ENCODE assay signal across 24 cellular contexts in the genomic region with DNA sequence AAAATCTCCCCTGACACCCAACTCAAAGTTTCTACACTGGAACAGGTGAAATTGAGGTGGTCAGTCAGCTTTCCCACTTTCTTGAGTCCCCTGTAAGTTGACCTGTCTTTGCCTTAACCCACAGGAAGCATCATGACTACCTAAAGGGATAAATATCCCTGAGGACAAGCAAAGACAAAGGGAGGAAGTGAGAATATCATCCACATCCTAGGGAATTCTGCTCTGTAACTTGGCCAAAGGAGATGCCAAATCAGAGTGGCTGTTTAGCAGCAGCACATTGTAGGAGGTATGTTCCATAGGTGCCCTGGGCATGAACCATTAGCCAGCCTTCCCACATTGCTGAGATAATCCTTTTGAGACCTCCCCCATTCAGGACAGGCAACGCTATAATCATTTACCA. TPM values are rescaled to one million over a fixed set of nuclear protein-coding genes. Genes with fewer than 3 reads are reported as not detected.
DNase-seq lines count a peak whose midpoint lies in the region; ATAC-seq and TF ChIP-seq lines count a peak whose summit lies in the region.
"Had no signal": no experiment of that assay in that cellular context is flagged by ENCODE, and none has a peak within 500 bp of the region (broad histone marks: within the 10 kb centered on the region; RNA-seq: fewer than 3 reads in every experiment).

No MANE protein-coding gene starts in this region.

- ATAC-seq in activated CD8-positive, alpha-beta T cell treated with anti-CD3 and anti-CD28 coated beads for 36 hours: no peak
- no peak for ATAC-seq in activated CD8-positive, alpha-beta T cell treated with anti-CD3 and anti-CD28 coated beads, Interleukin-2, amount 10 ng/mL, durations not matched to agents 7 days and 5 days
- ATAC-seq in CD8-positive, alpha-beta T cell: no peak
- ATAC-seq in effector memory CD8-positive, alpha-beta T cell (replicated peaks): no peak
- no peak for ATAC-seq in stimulated activated effector memory CD8-positive, alpha-beta T cell treated with anti-CD3 and anti-CD28 coated beads, Interleukin-12 subunit alpha, Interleukin-12 subunit beta, amount 100 ng/mL, for 72 hours
- ATAC-seq: GM23338 had no signal

- CTCF ChIA-PET in activated CD8-positive, alpha-beta T cell treated with anti-CD3 and anti-CD28 coated beads for 36 hours (lab: Charles Lee): interaction anchor here (1.0 to 17.4 kb wide), 8 partner anchors 9 to 35 kb away, joined by 3 to 186 read pairs (median 6); no protein-coding TSS in a partner anchor
- CTCF ChIA-PET in activated CD8-positive, alpha-beta T cell treated with anti-CD3 and anti-CD28 coated beads, Interleukin-2, amount 10 ng/mL, durations not matched to agents 7 days and 5 days (lab: Charles Lee): interaction anchor here (0.9 to 3.5 kb wide), 5 partner anchors 14 to 33 kb away, joined by 3 to 12 read pairs (median 3); no protein-coding TSS in a partner anchor
- CTCF ChIA-PET in CD8-positive, alpha-beta T cell (lab: Charles Lee): interaction anchor here (4.9 to 7.3 kb wide), 3 partner anchors 13 to 33 kb away, joined by 30 to 67 read pairs (median 60); no protein-coding TSS in a partner anchor
- CTCF ChIA-PET in activated naive CD4-positive, alpha-beta T cell treated with anti-CD3 and anti-CD28 coated beads, Interleukin-2, amount 10 ng/mL, durations not matched to agents 7 days and 5 days (lab: Charles Lee): interaction anchor here (0.9 kb wide), 1 partner anchor 14 kb away, joined by 4 read pairs; no protein-coding TSS in a partner anchor

- no peak overlapping the region for H3K4me3 ChIP-seq in CD8-positive, alpha-beta T cell (ENCODE audit: low read depth, low read length)
- H3K4me3 ChIP-seq: GM23338, SK-N-MC had no signal

- H3K4me1 Mint-ChIP-seq in activated CD8-positive, alpha-beta T cell treated with anti-CD3 and anti-CD28 coated beads for 36 hours (ENCODE audit: low read depth): peaks cover 90% of the 10 kb centered on the region
- peaks cover 54% of the 10 kb centered on the region for H3K4me1 Mint-ChIP-seq in activated CD8-positive, alpha-beta T cell treated with anti-CD3 and anti-CD28 coated beads, Interleukin-2, amount 10 ng/mL, durations not matched to agents 7 days and 5 days (ENCODE audit: low read depth)
- peaks cover 92% of the 10 kb centered on the region for H3K4me1 Mint-ChIP-seq in CD8-positive, alpha-beta T cell (ENCODE audit: low read depth)
- peaks cover 69 to 94% of the 10 kb centered on the region in 2 donors for H3K4me1 Mint-ChIP-seq in effector memory CD8-positive, alpha-beta T cell (ENCODE audit: low read depth in 2 of 2)
- peaks cover 85% of the 10 kb centered on the region for H3K4me1 Mint-ChIP-seq in stimulated activated effector memory CD8-positive, alpha-beta T cell treated with anti-CD3 and anti-CD28 coated beads, Interleukin-12 subunit alpha, Interleukin-12 subunit beta, amount 100 ng/mL, for 72 hours
- H3K4me1 Mint-ChIP-seq in activated naive CD4-positive, alpha-beta T cell treated with anti-CD3 and anti-CD28 coated beads, Interleukin-2, amount 10 ng/mL, durations not matched to agents 7 days and 5 days: peaks cover 64% of the 10 kb centered on the region
- no peaks in the 10 kb centered on the region for H3K4me1 Mint-ChIP-seq in type B pancreatic cell (ENCODE audit: unreplicated experiment)
- H3K4me1 Mint-ChIP-seq: GM23338, H9 had no signal

- DNase-seq in activated CD8-positive, alpha-beta T cell treated with anti-CD3 and anti-CD28 coated beads for 36 hours: no peak
- DNase-seq in activated CD8-positive, alpha-beta T cell treated with anti-CD3 and anti-CD28 coated beads, Interleukin-2, amount 10 ng/mL, durations not matched to agents 7 days and 5 days: no peak
- DNase-seq in CD8-positive, alpha-beta T cell: no peak
- DNase-seq in effector memory CD8-positive, alpha-beta T cell: no peak
- DNase-seq in stimulated activated effector memory CD8-positive, alpha-beta T cell treated with anti-CD3 and anti-CD28 coated beads, Interleukin-12 subunit alpha, Interleukin-12 subunit beta, amount 100 ng/mL, for 72 hours (ENCODE audit: low spot score in 2 of 2): no peak
- DNase-seq in activated naive CD4-positive, alpha-beta T cell treated with anti-CD3 and anti-CD28 coated beads, Interleukin-2, amount 10 ng/mL, durations not matched to agents 7 days and 5 days: no peak
- DNase-seq in type B pancreatic cell (ENCODE audit: extremely low spot score, unreplicated experiment) (no peak), GM13977 (ENCODE audit: low spot score) (no peak)
- DNase-seq: 8988T, ACHN, Caco-2, H9, KBM-7, MV-4-11, NCI-H1105, NCI-H146, NCI-H1930, NCI-H2107, NCI-H774, SIG-M5 had no signal

- intact Hi-C loops in activated CD8-positive, alpha-beta T cell treated with anti-CD3 and anti-CD28 coated beads for 36 hours (cut with micrococcal nuclease): no loop called here
- intact Hi-C loops in CD8-positive, alpha-beta T cell (cut with DNase I, micrococcal nuclease): no loop called here

- no peak overlapping the region for H3K27ac ChIP-seq in CD8-positive, alpha-beta T cell (ENCODE audit: low read depth, low read length)
- H3K27ac ChIP-seq: SK-N-MC had no signal

- no peak overlapping the region for H3K4me3 Mint-ChIP-seq in activated CD8-positive, alpha-beta T cell treated with anti-CD3 and anti-CD28 coated beads for 36 hours
- H3K4me3 Mint-ChIP-seq in activated CD8-positive, alpha-beta T cell treated with anti-CD3 and anti-CD28 coated beads, Interleukin-2, amount 10 ng/mL, durations not matched to agents 7 days and 5 days: no peak overlapping the region
- peak overlapping the region; percentile 26 for H3K4me3 Mint-ChIP-seq in CD8-positive, alpha-beta T cell
- peak overlapping the region in 1 of 2 donors; percentile 48 for H3K4me3 Mint-ChIP-seq in effector memory CD8-positive, alpha-beta T cell
- H3K4me3 Mint-ChIP-seq in stimulated activated effector memory CD8-positive, alpha-beta T cell treated with anti-CD3 and anti-CD28 coated beads, Interleukin-12 subunit alpha, Interleukin-12 subunit beta, amount 100 ng/mL, for 72 hours: no peak overlapping the region
- no peak overlapping the region for H3K4me3 Mint-ChIP-seq in activated naive CD4-positive, alpha-beta T cell treated with anti-CD3 and anti-CD28 coated beads, Interleukin-2, amount 10 ng/mL, durations not matched to agents 7 days and 5 days
- no peak overlapping the region for H3K4me3 Mint-ChIP-seq in type B pancreatic cell
- H3K4me3 Mint-ChIP-seq: GM23338, H9 had no signal

- peaks cover 27% of the 10 kb centered on the region for H3K9me3 Mint-ChIP-seq in activated CD8-positive, alpha-beta T cell treated with anti-CD3 and anti-CD28 coated beads for 36 hours
- peaks cover 41% of the 10 kb centered on the region for H3K9me3 Mint-ChIP-seq in activated CD8-positive, alpha-beta T cell treated with anti-CD3 and anti-CD28 coated beads, Interleukin-2, amount 10 ng/mL, durations not matched to agents 7 days and 5 days (ENCODE audit: insufficient read depth)
- peaks cover 28% of the 10 kb centered on the region for H3K9me3 Mint-ChIP-seq in CD8-positive, alpha-beta T cell
- H3K9me3 Mint-ChIP-seq in effector memory CD8-positive, alpha-beta T cell: no peaks in the 10 kb centered on the region
- H3K9me3 Mint-ChIP-seq in stimulated activated effector memory CD8-positive, alpha-beta T cell treated with anti-CD3 and anti-CD28 coated beads, Interleukin-12 subunit alpha, Interleukin-12 subunit beta, amount 100 ng/mL, for 72 hours: peaks cover 12% of the 10 kb centered on the region
- H3K9me3 Mint-ChIP-seq in activated naive CD4-positive, alpha-beta T cell treated with anti-CD3 and anti-CD28 coated beads, Interleukin-2, amount 10 ng/mL, durations not matched to agents 7 days and 5 days: peaks cover 29% of the 10 kb centered on the region
- H3K9me3 Mint-ChIP-seq in type B pancreatic cell: no peaks in the 10 kb centered on the region
- H3K9me3 Mint-ChIP-seq: GM23338 had no signal

- H3K27me3 ChIP-seq in CD8-positive, alpha-beta T cell (ENCODE audit: insufficient read depth, low read length): no peaks in the 10 kb centered on the region

- no peak for TF ChIP-seq CTCF in activated CD8-positive, alpha-beta T cell treated with anti-CD3 and anti-CD28 coated beads for 36 hours (IDR thresholded peaks at IDR 0.05)
- no peak for TF ChIP-seq CTCF in CD8-positive, alpha-beta T cell (IDR thresholded peaks at IDR 0.05)
- no peak for TF ChIP-seq CTCF in type B pancreatic cell (conservative IDR thresholded peaks at IDR 0.05)
- TF ChIP-seq CTCF in GM13977 (IDR thresholded peaks at IDR 0.05; ENCODE audit: extremely low read depth, insufficient read depth, missing control alignments): no peak

- peaks cover 74% of the 10 kb centered on the region for H3K4me1 ChIP-seq in CD8-positive, alpha-beta T cell (ENCODE audit: insufficient read depth, low read length)
- H3K4me1 ChIP-seq: Caco-2 had no signal

- H3K36me3 Mint-ChIP-seq in activated CD8-positive, alpha-beta T cell treated with anti-CD3 and anti-CD28 coated beads for 36 hours (ENCODE audit: low read depth): peaks cover 79% of the 10 kb centered on the region
- peaks cover 96% of the 10 kb centered on the region for H3K36me3 Mint-ChIP-seq in activated CD8-positive, alpha-beta T cell treated with anti-CD3 and anti-CD28 coated beads, Interleukin-2, amount 10 ng/mL, durations not matched to agents 7 days and 5 days (ENCODE audit: low read depth)
- peaks cover 90% of the 10 kb centered on the region for H3K36me3 Mint-ChIP-seq in CD8-positive, alpha-beta T cell
- peaks cover 42% of the 10 kb centered on the region for H3K36me3 Mint-ChIP-seq in effector memory CD8-positive, alpha-beta T cell (ENCODE audit: insufficient read depth)
- peaks cover 72% of the 10 kb centered on the region for H3K36me3 Mint-ChIP-seq in stimulated activated effector memory CD8-positive, alpha-beta T cell treated with anti-CD3 and anti-CD28 coated beads, Interleukin-12 subunit alpha, Interleukin-12 subunit beta, amount 100 ng/mL, for 72 hours
- H3K36me3 Mint-ChIP-seq in activated naive CD4-positive, alpha-beta T cell treated with anti-CD3 and anti-CD28 coated beads, Interleukin-2, amount 10 ng/mL, durations not matched to agents 7 days and 5 days: peaks cover 92% of the 10 kb centered on the region
- no peaks in the 10 kb centered on the region for H3K36me3 Mint-ChIP-seq in type B pancreatic cell

- H3K36me3 ChIP-seq in CD8-positive, alpha-beta T cell (ENCODE audit: insufficient read depth, low read length): peaks cover 19% of the 10 kb centered on the region

- peak overlapping the region; percentile 9 for H3K27ac Mint-ChIP-seq in activated CD8-positive, alpha-beta T cell treated with anti-CD3 and anti-CD28 coated beads for 36 hours
- H3K27ac Mint-ChIP-seq in activated CD8-positive, alpha-beta T cell treated with anti-CD3 and anti-CD28 coated beads, Interleukin-2, amount 10 ng/mL, durations not matched to agents 7 days and 5 days: no peak overlapping the region
- H3K27ac Mint-ChIP-seq in CD8-positive, alpha-beta T cell: peak overlapping the region; percentile 45
- peak overlapping the region; percentile 33 to 93 for H3K27ac Mint-ChIP-seq in effector memory CD8-positive, alpha-beta T cell
- peak overlapping the region; percentile 55 for H3K27ac Mint-ChIP-seq in stimulated activated effector memory CD8-positive, alpha-beta T cell treated with anti-CD3 and anti-CD28 coated beads, Interleukin-12 subunit alpha, Interleukin-12 subunit beta, amount 100 ng/mL, for 72 hours
- H3K27ac Mint-ChIP-seq in activated naive CD4-positive, alpha-beta T cell treated with anti-CD3 and anti-CD28 coated beads, Interleukin-2, amount 10 ng/mL, durations not matched to agents 7 days and 5 days: no peak overlapping the region
- no peak overlapping the region for H3K27ac Mint-ChIP-seq in type B pancreatic cell
- H3K27ac Mint-ChIP-seq: GM23338, H9 had no signal

- in situ Hi-C loops in GM13977 (cut with MboI; ENCODE audit: low pct_unique_long_range_greater_than_20kb, low sequenced_read_pairs, unreplicated experiment): no loop called here

- POLR2A ChIA-PET in activated CD8-positive, alpha-beta T cell treated with anti-CD3 and anti-CD28 coated beads for 36 hours (lab: Charles Lee): interaction anchor here (1.0 kb wide), 1 partner anchor 20 kb away, joined by 4 read pairs; no protein-coding TSS in a partner anchor
- POLR2A ChIA-PET in activated CD8-positive, alpha-beta T cell treated with anti-CD3 and anti-CD28 coated beads, Interleukin-2, amount 10 ng/mL, durations not matched to agents 7 days and 5 days (lab: Charles Lee): no interaction called here
- POLR2A ChIA-PET in CD8-positive, alpha-beta T cell (lab: Charles Lee): interaction anchor here (1.6 kb wide), 1 partner anchor 13 kb away, joined by 3 read pairs; no protein-coding TSS in a partner anchor

- H3K9me3 ChIP-seq in CD8-positive, alpha-beta T cell (ENCODE audit: low read length): peaks cover 4% of the 10 kb centered on the region
- H3K9me3 ChIP-seq: Caco-2 had no signal

- H3K27me3 Mint-ChIP-seq in activated CD8-positive, alpha-beta T cell treated with anti-CD3 and anti-CD28 coated beads for 36 hours: no peaks in the 10 kb centered on the region
- no peaks in the 10 kb centered on the region for H3K27me3 Mint-ChIP-seq in activated CD8-positive, alpha-beta T cell treated with anti-CD3 and anti-CD28 coated beads, Interleukin-2, amount 10 ng/mL, durations not matched to agents 7 days and 5 days (ENCODE audit: low read depth)
- H3K27me3 Mint-ChIP-seq in CD8-positive, alpha-beta T cell (ENCODE audit: low read depth): no peaks in the 10 kb centered on the region
- H3K27me3 Mint-ChIP-seq in effector memory CD8-positive, alpha-beta T cell: no peaks in the 10 kb centered on the region
- no peaks in the 10 kb centered on the region for H3K27me3 Mint-ChIP-seq in activated naive CD4-positive, alpha-beta T cell treated with anti-CD3 and anti-CD28 coated beads, Interleukin-2, amount 10 ng/mL, durations not matched to agents 7 days and 5 days
- peaks cover 28% of the 10 kb centered on the region for H3K27me3 Mint-ChIP-seq in type B pancreatic cell

RNA-seq across cellular contexts. Expression of a gene that starts 40.9 kb away (rescaled TPM):
- total RNA-seq in activated CD8-positive, alpha-beta T cell treated with anti-CD3 and anti-CD28 coated beads for 36 hours: 100 to 1,000 TPM; 140 to 144 TPM
- 10 to 100 TPM; 60.6 to 69.2 TPM for total RNA-seq in activated CD8-positive, alpha-beta T cell treated with anti-CD3 and anti-CD28 coated beads, Interleukin-2, amount 10 ng/mL, durations not matched to agents 7 days and 5 days
- 10 to 100 TPM; 11.2 to 12.0 TPM for total RNA-seq in CD8-positive, alpha-beta T cell
- total RNA-seq in type B pancreatic cell (ENCODE audit: low replicate concordance): 46.6 and 67.3 TPM in 2 replicates

RNA-seq across cellular contexts. Expression of a gene that starts 47.8 kb away (rescaled TPM):
- total RNA-seq in activated CD8-positive, alpha-beta T cell treated with anti-CD3 and anti-CD28 coated beads for 36 hours: under 1 TPM; 0.29 to 0.45 TPM
- under 1 TPM; 0.08 to 0.23 TPM for total RNA-seq in activated CD8-positive, alpha-beta T cell treated with anti-CD3 and anti-CD28 coated beads, Interleukin-2, amount 10 ng/mL, durations not matched to agents 7 days and 5 days
- total RNA-seq in CD8-positive, alpha-beta T cell: not detected
- total RNA-seq in type B pancreatic cell (ENCODE audit: low replicate concordance): 0.07 TPM in 1 of 2 replicates, not detected in the other
- total RNA-seq: Caco-2, LHCN-M2 had no signal

RNA-seq across cellular contexts. Expression of a gene that starts 58.8 kb away (rescaled TPM):
- not detected for total RNA-seq in activated CD8-positive, alpha-beta T cell treated with anti-CD3 and anti-CD28 coated beads for 36 hours
- total RNA-seq in activated CD8-positive, alpha-beta T cell treated with anti-CD3 and anti-CD28 coated beads, Interleukin-2, amount 10 ng/mL, durations not matched to agents 7 days and 5 days: not detected
- not detected for total RNA-seq in CD8-positive, alpha-beta T cell
- not detected in 2 replicates for total RNA-seq in type B pancreatic cell (ENCODE audit: low replicate concordance)
- total RNA-seq: Caco-2, GM23338, H9, LHCN-M2, MCF 10A had no signal

Comparison
In these comparisons a context has a peak if more than half of its experiments do, and no peak if none do; other contexts are left out.
1. H3K27ac Mint-ChIP-seq: peak in activated CD8-positive, alpha-beta T cell treated with anti-CD3 and anti-CD28 coated beads for 36 hours (single experiment), CD8-positive, alpha-beta T cell (single experiment), effector memory CD8-positive, alpha-beta T cell (2 of 2) and stimulated activated effector memory CD8-positive, alpha-beta T cell treated with anti-CD3 and anti-CD28 coated beads, Interleukin-12 subunit alpha, Interleukin-12 subunit beta, amount 100 ng/mL, for 72 hours (single experiment); none in activated CD8-positive, alpha-beta T cell treated with anti-CD3 and anti-CD28 coated beads, Interleukin-2, amount 10 ng/mL, durations not matched to agents 7 days and 5 days (single experiment), activated naive CD4-positive, alpha-beta T cell treated with anti-CD3 and anti-CD28 coated beads, Interleukin-2, amount 10 ng/mL, durations not matched to agents 7 days and 5 days (single experiment) and type B pancreatic cell (single experiment).